Comparison of ENCODE assay signal across 2 cellular contexts in the genomic region with DNA sequence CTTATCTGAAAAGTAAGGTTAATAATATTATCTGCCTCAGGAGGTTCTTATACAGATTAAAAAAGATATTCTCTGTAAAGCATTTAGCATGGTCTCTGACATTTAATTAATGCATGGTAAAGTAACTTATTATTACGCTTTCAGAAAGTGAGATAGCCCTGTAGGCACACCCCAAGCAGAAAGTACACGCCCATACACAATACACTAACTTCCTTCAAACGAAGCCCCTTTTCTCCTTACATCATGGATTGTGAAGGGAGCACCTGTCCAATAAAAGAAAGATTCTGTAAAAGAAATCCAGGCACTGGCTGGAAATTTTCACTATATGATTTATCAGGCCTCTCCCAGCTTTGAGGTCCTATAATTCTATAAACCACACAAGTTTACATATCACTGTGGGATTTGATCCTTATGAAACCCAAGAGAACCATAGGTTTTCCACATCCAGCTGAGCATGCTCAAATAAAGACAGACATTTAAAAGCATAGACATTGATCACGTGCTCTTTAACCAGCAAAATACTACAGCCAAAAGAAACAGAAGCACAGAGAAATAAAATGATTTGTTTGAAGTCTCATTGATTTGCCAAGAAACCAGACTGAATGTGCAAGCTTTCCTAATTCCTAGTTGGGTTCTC.
TF ChIP-seq lines count a peak whose summit lies in the region.

No MANE protein-coding gene starts in this region.

TF ChIP-seq in liver, 16 proteins besides CTCF, POLR2A, EP300 and RAD21:
- no peak for TF ChIP-seq EGR1 (IDR thresholded peaks at IDR 0.05; ENCODE audit: low read depth in 2 of 2)
- TF ChIP-seq HNF4G (IDR thresholded peaks at IDR 0.05): no peak
- TF ChIP-seq GABPA (IDR thresholded peaks at IDR 0.05 in 1 of 2, conservative IDR thresholded peaks at IDR 0.05 in 1 of 2): no peak
- TF ChIP-seq, protein P1, sequence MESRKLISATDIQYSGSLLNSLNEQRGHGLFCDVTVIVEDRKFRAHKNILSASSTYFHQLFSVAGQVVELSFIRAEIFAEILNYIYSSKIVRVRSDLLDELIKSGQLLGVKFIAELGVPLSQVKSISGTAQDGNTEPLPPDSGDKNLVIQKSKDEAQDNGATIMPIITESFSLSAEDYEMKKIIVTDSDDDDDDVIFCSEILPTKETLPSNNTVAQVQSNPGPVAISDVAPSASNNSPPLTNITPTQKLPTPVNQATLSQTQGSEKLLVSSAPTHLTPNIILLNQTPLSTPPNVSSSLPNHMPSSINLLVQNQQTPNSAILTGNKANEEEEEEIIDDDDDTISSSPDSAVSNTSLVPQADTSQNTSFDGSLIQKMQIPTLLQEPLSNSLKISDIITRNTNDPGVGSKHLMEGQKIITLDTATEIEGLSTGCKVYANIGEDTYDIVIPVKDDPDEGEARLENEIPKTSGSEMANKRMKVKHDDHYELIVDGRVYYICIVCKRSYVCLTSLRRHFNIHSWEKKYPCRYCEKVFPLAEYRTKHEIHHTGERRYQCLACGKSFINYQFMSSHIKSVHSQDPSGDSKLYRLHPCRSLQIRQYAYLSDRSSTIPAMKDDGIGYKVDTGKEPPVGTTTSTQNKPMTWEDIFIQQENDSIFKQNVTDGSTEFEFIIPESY (IDR thresholded peaks at IDR 0.05): no peak
- TF ChIP-seq YY1 (IDR thresholded peaks at IDR 0.05): no peak
- no peak for TF ChIP-seq FOXA2 (IDR thresholded peaks at IDR 0.05)
- no peak for TF ChIP-seq RXRA (IDR thresholded peaks at IDR 0.05)
- no peak for TF ChIP-seq HNF4A (conservative IDR thresholded peaks at IDR 0.05)
- TF ChIP-seq SP1 (IDR thresholded peaks at IDR 0.05): no peak
- no peak for TF ChIP-seq FOXA1 (IDR thresholded peaks at IDR 0.05)
- TF ChIP-seq, protein P2, sequence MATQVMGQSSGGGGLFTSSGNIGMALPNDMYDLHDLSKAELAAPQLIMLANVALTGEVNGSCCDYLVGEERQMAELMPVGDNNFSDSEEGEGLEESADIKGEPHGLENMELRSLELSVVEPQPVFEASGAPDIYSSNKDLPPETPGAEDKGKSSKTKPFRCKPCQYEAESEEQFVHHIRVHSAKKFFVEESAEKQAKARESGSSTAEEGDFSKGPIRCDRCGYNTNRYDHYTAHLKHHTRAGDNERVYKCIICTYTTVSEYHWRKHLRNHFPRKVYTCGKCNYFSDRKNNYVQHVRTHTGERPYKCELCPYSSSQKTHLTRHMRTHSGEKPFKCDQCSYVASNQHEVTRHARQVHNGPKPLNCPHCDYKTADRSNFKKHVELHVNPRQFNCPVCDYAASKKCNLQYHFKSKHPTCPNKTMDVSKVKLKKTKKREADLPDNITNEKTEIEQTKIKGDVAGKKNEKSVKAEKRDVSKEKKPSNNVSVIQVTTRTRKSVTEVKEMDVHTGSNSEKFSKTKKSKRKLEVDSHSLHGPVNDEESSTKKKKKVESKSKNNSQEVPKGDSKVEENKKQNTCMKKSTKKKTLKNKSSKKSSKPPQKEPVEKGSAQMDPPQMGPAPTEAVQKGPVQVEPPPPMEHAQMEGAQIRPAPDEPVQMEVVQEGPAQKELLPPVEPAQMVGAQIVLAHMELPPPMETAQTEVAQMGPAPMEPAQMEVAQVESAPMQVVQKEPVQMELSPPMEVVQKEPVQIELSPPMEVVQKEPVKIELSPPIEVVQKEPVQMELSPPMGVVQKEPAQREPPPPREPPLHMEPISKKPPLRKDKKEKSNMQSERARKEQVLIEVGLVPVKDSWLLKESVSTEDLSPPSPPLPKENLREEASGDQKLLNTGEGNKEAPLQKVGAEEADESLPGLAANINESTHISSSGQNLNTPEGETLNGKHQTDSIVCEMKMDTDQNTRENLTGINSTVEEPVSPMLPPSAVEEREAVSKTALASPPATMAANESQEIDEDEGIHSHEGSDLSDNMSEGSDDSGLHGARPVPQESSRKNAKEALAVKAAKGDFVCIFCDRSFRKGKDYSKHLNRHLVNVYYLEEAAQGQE (IDR thresholded peaks at IDR 0.05): no peak
- TF ChIP-seq, protein P3, sequence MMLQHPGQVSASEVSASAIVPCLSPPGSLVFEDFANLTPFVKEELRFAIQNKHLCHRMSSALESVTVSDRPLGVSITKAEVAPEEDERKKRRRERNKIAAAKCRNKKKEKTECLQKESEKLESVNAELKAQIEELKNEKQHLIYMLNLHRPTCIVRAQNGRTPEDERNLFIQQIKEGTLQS (IDR thresholded peaks at IDR 0.05): no peak
- TF ChIP-seq TAF1 (conservative IDR thresholded peaks at IDR 0.05): no peak
- TF ChIP-seq, protein P4, sequence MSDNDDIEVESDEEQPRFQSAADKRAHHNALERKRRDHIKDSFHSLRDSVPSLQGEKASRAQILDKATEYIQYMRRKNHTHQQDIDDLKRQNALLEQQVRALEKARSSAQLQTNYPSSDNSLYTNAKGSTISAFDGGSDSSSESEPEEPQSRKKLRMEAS (IDR thresholded peaks at IDR 0.05): no peak
- no peak for TF ChIP-seq NR2F2 (IDR thresholded peaks at IDR 0.05)

TF ChIP-seq in HepG2, 621 proteins besides CTCF, POLR2A, EP300 and RAD21:
- TF ChIP-seq ZNF124 (CRISPR knock-in tag; IDR thresholded peaks at IDR 0.05) (no peak), POLR2AphosphoS5 (IDR thresholded peaks at IDR 0.05; ENCODE audit: low read depth, low read length) (no peak), YY1 (IDR thresholded peaks at IDR 0.05; ENCODE audit: insufficient read depth, insufficient replicate concordance, low read depth, low read length) (no peak), SPEN (CRISPR knock-in tag; IDR thresholded peaks at IDR 0.05; ENCODE audit: low read depth) (no peak), CREM (IDR thresholded peaks at IDR 0.05) (no peak), CREM (CRISPR knock-in tag; IDR thresholded peaks at IDR 0.05) (no peak), NCOA1 (CRISPR knock-in tag; IDR thresholded peaks at IDR 0.05) (no peak), HDAC6 (IDR thresholded peaks at IDR 0.05; ENCODE audit: low read depth, low read length) (no peak), KAT7 (CRISPR knock-in tag; IDR thresholded peaks at IDR 0.05; ENCODE audit: borderline replicate concordance) (no peak), MIER2 (CRISPR knock-in tag; IDR thresholded peaks at IDR 0.05) (no peak), ZNF878 (CRISPR knock-in tag; IDR thresholded peaks at IDR 0.05) (no peak), ZNF569 (CRISPR knock-in tag; IDR thresholded peaks at IDR 0.05; ENCODE audit: borderline replicate concordance) (no peak), SMC3 (IDR thresholded peaks at IDR 0.05; ENCODE audit: low read length) (no peak), MYNN (CRISPR knock-in tag; IDR thresholded peaks at IDR 0.05; ENCODE audit: low read depth) (no peak), POGZ (CRISPR knock-in tag; IDR thresholded peaks at IDR 0.05) (no peak), EHMT2 (IDR thresholded peaks at IDR 0.05; ENCODE audit: borderline replicate concordance, low read depth, low read length) (no peak), ISX (CRISPR knock-in tag; conservative IDR thresholded peaks at IDR 0.05) (no peak), NKX3-1 (CRISPR knock-in tag; IDR thresholded peaks at IDR 0.05) (no peak)
- TF ChIP-seq, protein P5, sequence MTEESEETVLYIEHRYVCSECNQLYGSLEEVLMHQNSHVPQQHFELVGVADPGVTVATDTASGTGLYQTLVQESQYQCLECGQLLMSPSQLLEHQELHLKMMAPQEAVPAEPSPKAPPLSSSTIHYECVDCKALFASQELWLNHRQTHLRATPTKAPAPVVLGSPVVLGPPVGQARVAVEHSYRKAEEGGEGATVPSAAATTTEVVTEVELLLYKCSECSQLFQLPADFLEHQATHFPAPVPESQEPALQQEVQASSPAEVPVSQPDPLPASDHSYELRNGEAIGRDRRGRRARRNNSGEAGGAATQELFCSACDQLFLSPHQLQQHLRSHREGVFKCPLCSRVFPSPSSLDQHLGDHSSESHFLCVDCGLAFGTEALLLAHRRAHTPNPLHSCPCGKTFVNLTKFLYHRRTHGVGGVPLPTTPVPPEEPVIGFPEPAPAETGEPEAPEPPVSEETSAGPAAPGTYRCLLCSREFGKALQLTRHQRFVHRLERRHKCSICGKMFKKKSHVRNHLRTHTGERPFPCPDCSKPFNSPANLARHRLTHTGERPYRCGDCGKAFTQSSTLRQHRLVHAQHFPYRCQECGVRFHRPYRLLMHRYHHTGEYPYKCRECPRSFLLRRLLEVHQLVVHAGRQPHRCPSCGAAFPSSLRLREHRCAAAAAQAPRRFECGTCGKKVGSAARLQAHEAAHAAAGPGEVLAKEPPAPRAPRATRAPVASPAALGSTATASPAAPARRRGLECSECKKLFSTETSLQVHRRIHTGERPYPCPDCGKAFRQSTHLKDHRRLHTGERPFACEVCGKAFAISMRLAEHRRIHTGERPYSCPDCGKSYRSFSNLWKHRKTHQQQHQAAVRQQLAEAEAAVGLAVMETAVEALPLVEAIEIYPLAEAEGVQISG (CRISPR knock-in tag; IDR thresholded peaks at IDR 0.05): no peak
- TF ChIP-seq, protein P6, sequence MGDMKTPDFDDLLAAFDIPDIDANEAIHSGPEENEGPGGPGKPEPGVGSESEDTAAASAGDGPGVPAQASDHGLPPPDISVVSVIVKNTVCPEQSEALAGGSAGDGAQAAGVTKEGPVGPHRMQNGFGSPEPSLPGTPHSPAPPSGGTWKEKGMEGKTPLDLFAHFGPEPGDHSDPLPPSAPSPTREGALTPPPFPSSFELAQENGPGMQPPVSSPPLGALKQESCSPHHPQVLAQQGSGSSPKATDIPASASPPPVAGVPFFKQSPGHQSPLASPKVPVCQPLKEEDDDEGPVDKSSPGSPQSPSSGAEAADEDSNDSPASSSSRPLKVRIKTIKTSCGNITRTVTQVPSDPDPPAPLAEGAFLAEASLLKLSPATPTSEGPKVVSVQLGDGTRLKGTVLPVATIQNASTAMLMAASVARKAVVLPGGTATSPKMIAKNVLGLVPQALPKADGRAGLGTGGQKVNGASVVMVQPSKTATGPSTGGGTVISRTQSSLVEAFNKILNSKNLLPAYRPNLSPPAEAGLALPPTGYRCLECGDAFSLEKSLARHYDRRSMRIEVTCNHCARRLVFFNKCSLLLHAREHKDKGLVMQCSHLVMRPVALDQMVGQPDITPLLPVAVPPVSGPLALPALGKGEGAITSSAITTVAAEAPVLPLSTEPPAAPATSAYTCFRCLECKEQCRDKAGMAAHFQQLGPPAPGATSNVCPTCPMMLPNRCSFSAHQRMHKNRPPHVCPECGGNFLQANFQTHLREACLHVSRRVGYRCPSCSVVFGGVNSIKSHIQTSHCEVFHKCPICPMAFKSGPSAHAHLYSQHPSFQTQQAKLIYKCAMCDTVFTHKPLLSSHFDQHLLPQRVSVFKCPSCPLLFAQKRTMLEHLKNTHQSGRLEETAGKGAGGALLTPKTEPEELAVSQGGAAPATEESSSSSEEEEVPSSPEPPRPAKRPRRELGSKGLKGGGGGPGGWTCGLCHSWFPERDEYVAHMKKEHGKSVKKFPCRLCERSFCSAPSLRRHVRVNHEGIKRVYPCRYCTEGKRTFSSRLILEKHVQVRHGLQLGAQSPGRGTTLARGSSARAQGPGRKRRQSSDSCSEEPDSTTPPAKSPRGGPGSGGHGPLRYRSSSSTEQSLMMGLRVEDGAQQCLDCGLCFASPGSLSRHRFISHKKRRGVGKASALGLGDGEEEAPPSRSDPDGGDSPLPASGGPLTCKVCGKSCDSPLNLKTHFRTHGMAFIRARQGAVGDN (CRISPR knock-in tag; IDR thresholded peaks at IDR 0.05): no peak
